ENCODE assay signal across 10 cellular contexts in the genomic region with DNA sequence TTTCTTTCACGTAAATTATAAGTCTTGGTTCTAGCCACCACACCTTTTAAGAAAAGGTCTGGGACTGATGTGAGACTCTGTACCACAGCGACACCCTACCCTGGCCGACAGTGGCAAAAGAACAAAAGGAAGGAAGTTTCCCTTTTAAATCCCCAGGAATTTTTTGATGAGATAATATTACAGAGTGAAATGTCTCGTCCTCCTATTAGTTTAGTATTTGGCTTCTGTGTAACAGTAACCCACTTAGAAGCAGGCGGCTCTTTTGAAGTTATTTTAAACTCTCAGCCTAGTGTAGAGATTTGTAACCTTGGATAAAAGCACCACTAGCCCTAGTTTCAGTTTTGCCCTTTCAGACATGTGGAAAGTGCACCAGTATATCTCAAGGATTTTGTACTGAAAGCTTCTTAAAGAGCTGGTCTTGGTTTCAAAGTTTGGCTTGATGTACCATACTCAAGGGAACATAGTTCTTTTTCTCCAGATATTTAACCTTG.
DNase-seq lines count a peak whose midpoint lies in the region; ATAC-seq and TF ChIP-seq lines count a peak whose summit lies in the region.
"Had no signal": no experiment of that assay in that cellular context is flagged by ENCODE, and none has a peak within 500 bp of the region (broad histone marks: within the 10 kb centered on the region; RNA-seq: fewer than 3 reads in every experiment).

No MANE protein-coding gene starts in this region.

- H3K4me3 Mint-ChIP-seq in chondrocyte (ENCODE audit: unreplicated experiment), result peak overlapping the region; percentile 57
- H3K4me3 Mint-ChIP-seq in naive thymus-derived CD8-positive, alpha-beta T cell, result no peak overlapping the region

- DNase-seq in chondrocyte (ENCODE audit: low spot score) (no peak), hippocampal formation (lab: John Stamatoyannopoulos, UW) (no peak), NOMO-1 treated with DMSO at 0.1 percent for 48 hours (lab: John Stamatoyannopoulos, UW; ENCODE audit: unreplicated experiment) (no peak)
- no peak for DNase-seq in naive thymus-derived CD8-positive, alpha-beta T cell
- DNase-seq in stimulated activated CD4-positive, alpha-beta T cell treated with anti-CD3 and anti-CD28 coated beads, Interleukin-2, amount 100 ng/mL, for 48 hours, result no peak
- DNase-seq: activated CD8-positive, alpha-beta memory T cell treated with anti-CD3 and anti-CD28 coated beads for 24 hours; KBM-7 had no signal

- H3K4me1 ChIP-seq in HUES48 (ENCODE audit: control insufficient read depth, insufficient read depth, low read length) (peaks cover 35% of the 10 kb centered on the region), subcutaneous abdominal adipose tissue (ENCODE audit: control insufficient read depth in 5 of 5, insufficient read depth in 5 of 5, low read length in 5 of 5) (peaks cover 4 to 50% (median 33%) of the 10 kb centered on the region in 5 donors)

- POLR2A ChIA-PET in naive thymus-derived CD8-positive, alpha-beta T cell (lab: Charles Lee), result no interaction called here

- no peaks in the 10 kb centered on the region for H3K27me3 ChIP-seq in HUES48 (ENCODE audit: control insufficient read depth, insufficient read depth, low read length)
- no peaks in the 10 kb centered on the region for H3K27me3 ChIP-seq in layer of hippocampus (ENCODE audit: control insufficient read depth, insufficient read depth, low read length)
- H3K27me3 ChIP-seq in subcutaneous abdominal adipose tissue (ENCODE audit: control insufficient read depth in 5 of 5, insufficient read depth in 4 of 5, low read length in 5 of 5), result no peaks in the 10 kb centered on the region

- H3K27ac Mint-ChIP-seq in chondrocyte (ENCODE audit: unreplicated experiment), result peak overlapping the region; percentile 93
- H3K27ac Mint-ChIP-seq in naive thymus-derived CD8-positive, alpha-beta T cell, result peak overlapping the region in 1 of 10 donors; percentile 40

- no peaks in the 10 kb centered on the region for H3K9me3 Mint-ChIP-seq in chondrocyte (ENCODE audit: low read depth)
- no peaks in the 10 kb centered on the region for H3K9me3 Mint-ChIP-seq in naive thymus-derived CD8-positive, alpha-beta T cell

- H3K4me1 Mint-ChIP-seq in chondrocyte (ENCODE audit: low read depth), result peaks cover 45% of the 10 kb centered on the region
- peaks cover 0 to 3% (median 1%) of the 10 kb centered on the region in 4 donors for H3K4me1 Mint-ChIP-seq in naive thymus-derived CD8-positive, alpha-beta T cell

- no peaks in the 10 kb centered on the region for H3K36me3 Mint-ChIP-seq in chondrocyte (ENCODE audit: low read depth)
- peaks cover 0 to 5% (median 0%) of the 10 kb centered on the region in 3 donors for H3K36me3 Mint-ChIP-seq in naive thymus-derived CD8-positive, alpha-beta T cell

- H3K9me3 ChIP-seq in HUES48 (ENCODE audit: control insufficient read depth, insufficient read depth, low read length) (no peaks in the 10 kb centered on the region), subcutaneous abdominal adipose tissue (ENCODE audit: control insufficient read depth in 5 of 5, low read length in 5 of 5) (no peaks in the 10 kb centered on the region)

- peak; percentile 33 for TF ChIP-seq CTCF in chondrocyte (IDR thresholded peaks at IDR 0.05)

- no peak for ATAC-seq in naive thymus-derived CD8-positive, alpha-beta T cell

- H3K27ac ChIP-seq in HUES48 (ENCODE audit: low read depth, low read length), result peak overlapping the region; percentile 70
- H3K27ac ChIP-seq in layer of hippocampus (ENCODE audit: low read depth, low read length), result peak overlapping the region; percentile 8
- H3K27ac ChIP-seq in subcutaneous abdominal adipose tissue (ENCODE audit: low read depth, low read length), result peak overlapping the region; percentile 89

- H3K9ac ChIP-seq in HUES48 (ENCODE audit: low read depth, low read length), result no peak overlapping the region
- H3K9ac ChIP-seq in subcutaneous abdominal adipose tissue (ENCODE audit: low read length in 5 of 5), result peak overlapping the region in 4 of 5 donors; percentile 12 to 57 (median 24)

- H3K4me3 ChIP-seq in HUES48 (ENCODE audit: low read depth, low read length) (no peak overlapping the region), subcutaneous abdominal adipose tissue (ENCODE audit: low read depth in 1 of 5, low read length in 5 of 5) (peak overlapping the region; percentile 1 to 42 (median 30))

- H3K36me3 ChIP-seq in HUES48 (ENCODE audit: control insufficient read depth, insufficient read depth, low read length), result no peaks in the 10 kb centered on the region
- H3K36me3 ChIP-seq in subcutaneous abdominal adipose tissue (ENCODE audit: control insufficient read depth in 5 of 5, insufficient read depth in 5 of 5, low read length in 5 of 5), result no peaks in the 10 kb centered on the region

- no peaks in the 10 kb centered on the region for H3K27me3 Mint-ChIP-seq in chondrocyte (ENCODE audit: low read depth)
- H3K27me3 Mint-ChIP-seq in naive thymus-derived CD8-positive, alpha-beta T cell, result peaks cover 31 to 54% (median 46%) of the 10 kb centered on the region in 5 donors

Comparison
In these comparisons a context has a peak if more than half of its experiments do, and no peak if none do; other contexts are left out.
1. H3K27ac ChIP-seq: peak in every context shown above with its lines; median percentile 89 in subcutaneous abdominal adipose tissue; 70 in HUES48; 8 in layer of hippocampus.